15 cellular contexts compared by ENCODE assay signal in genomic region chr18:58666176-58666575, GRCh38. TPM values are rescaled to one million over a fixed set of nuclear protein-coding genes. Genes with fewer than 3 reads are reported as not detected.
A peak's percentile ranks its signal among the peaks of the same experiment; 100 is the strongest.
DNase-seq lines count a peak whose midpoint lies in the region; ATAC-seq and TF ChIP-seq lines count a peak whose summit lies in the region.
"Had no signal": no experiment of that assay in that cellular context is flagged by ENCODE, and none has a peak within 500 bp of the region (broad histone marks: within the 10 kb centered on the region; RNA-seq: fewer than 3 reads in every experiment).

No MANE protein-coding gene starts in this region.

- no peak for ATAC-seq in CD4-positive, alpha-beta T cell (ENCODE audit: poor library complexity)
- no peak for ATAC-seq in HG02852 (IDR thresholded peaks at IDR 0.05; ENCODE audit: unreplicated experiment)
- ATAC-seq: GM23338 had no signal

- peaks cover 2% of the 10 kb centered on the region for H3K36me3 Mint-ChIP-seq in activated T-helper 1 cell treated with anti-CD3 and anti-CD28 coated beads, Interleukin-12 subunit alpha, Interleukin-12 subunit beta, Interleukin-2, Interleukin-4 antibody, amounts not matched to agents 30 ng/mL and 10 ng/mL and 1 ng/mL, durations not matched to agents 14 hours and 24 hours and 36 hours (ENCODE audit: low read depth)
- H3K36me3 Mint-ChIP-seq in CD4-positive, alpha-beta T cell (ENCODE audit: low read depth) = no peaks in the 10 kb centered on the region

- no peaks in the 10 kb centered on the region for H3K9me3 Mint-ChIP-seq in activated T-helper 1 cell treated with anti-CD3 and anti-CD28 coated beads, Interleukin-12 subunit alpha, Interleukin-12 subunit beta, Interleukin-2, Interleukin-4 antibody, amounts not matched to agents 30 ng/mL and 10 ng/mL and 1 ng/mL, durations not matched to agents 14 hours and 24 hours and 36 hours
- no peaks in the 10 kb centered on the region for H3K9me3 Mint-ChIP-seq in CD4-positive, alpha-beta T cell
- H3K9me3 Mint-ChIP-seq: GM23338 had no signal

- TF ChIP-seq CTCF in CD4-positive, alpha-beta T cell (IDR thresholded peaks at IDR 0.05) = no peak

- intact Hi-C loops in activated T-helper 1 cell treated with anti-CD3 and anti-CD28 coated beads, Interleukin-12 subunit alpha, Interleukin-12 subunit beta, Interleukin-2, Interleukin-4 antibody, amounts not matched to agents 30 ng/mL and 10 ng/mL and 1 ng/mL, durations not matched to agents 14 hours and 24 hours and 36 hours (cut with micrococcal nuclease) = loop anchor here (10.0 kb wide), 1 partner anchor 621 kb away; the partner anchor contains the start of gene NEDD4L
- intact Hi-C loops in CD4-positive, alpha-beta T cell (cut with DNase I, micrococcal nuclease) = loop anchor here in 1 of 2 experiments (10.0 kb wide), 1 partner anchor 689 kb away; the partner anchor contains the start of gene LMAN1

- H3K4me1 Mint-ChIP-seq in activated T-helper 1 cell treated with anti-CD3 and anti-CD28 coated beads, Interleukin-12 subunit alpha, Interleukin-12 subunit beta, Interleukin-2, Interleukin-4 antibody, amounts not matched to agents 30 ng/mL and 10 ng/mL and 1 ng/mL, durations not matched to agents 14 hours and 24 hours and 36 hours (ENCODE audit: low read depth) = peaks cover 36% of the 10 kb centered on the region
- H3K4me1 Mint-ChIP-seq in CD4-positive, alpha-beta T cell (ENCODE audit: low read depth) = peaks cover 53% of the 10 kb centered on the region

- no peaks in the 10 kb centered on the region for H3K9me3 ChIP-seq in CD4-positive, alpha-beta T cell (ENCODE audit: control insufficient read depth, low read length)

- DNase-seq in AG20443 (ENCODE audit: low spot score) (peak; percentile 36), HCEC 1CT (peak; percentile 24), hepatic stellate cell (ENCODE audit: low spot score) (peak; percentile 40), NCI-H1694 (lab: John Stamatoyannopoulos, UW) (no peak)
- no peak for DNase-seq in activated T-helper 1 cell treated with anti-CD3 and anti-CD28 coated beads, Interleukin-12 subunit alpha, Interleukin-12 subunit beta, Interleukin-2, Interleukin-4 antibody, amounts not matched to agents 30 ng/mL and 10 ng/mL and 1 ng/mL, durations not matched to agents 14 hours and 24 hours and 36 hours (ENCODE audit: low spot score)
- DNase-seq in stimulated activated CD4-positive, alpha-beta T cell treated with anti-CD3 and anti-CD28 coated beads, Interleukin-4, amount 100 ng/mL, for 24 hours = no peak
- no peak for DNase-seq in CD4-positive, alpha-beta T cell
- DNase-seq: MM.1S, NCI-H1105 treated with DMSO at 0.1 percent for 48 hours, NCI-H1930, NCI-H510A treated with DMSO at 0.1 percent for 48 hours, SHP77 treated with DMSO at 0.1 percent for 48 hours had no signal

- no peak overlapping the region for H3K4me3 Mint-ChIP-seq in activated T-helper 1 cell treated with anti-CD3 and anti-CD28 coated beads, Interleukin-12 subunit alpha, Interleukin-12 subunit beta, Interleukin-2, Interleukin-4 antibody, amounts not matched to agents 30 ng/mL and 10 ng/mL and 1 ng/mL, durations not matched to agents 14 hours and 24 hours and 36 hours
- H3K4me3 Mint-ChIP-seq in CD4-positive, alpha-beta T cell = no peak overlapping the region
- H3K4me3 Mint-ChIP-seq: GM23338 had no signal

- POLR2A ChIA-PET in CD4-positive, alpha-beta T cell (lab: Charles Lee) = interaction anchor here (0.7 to 2.7 kb wide), 3 partner anchors 8 to 111 kb away, joined by 3 to 11 read pairs (median 4); no protein-coding TSS in a partner anchor

- no peaks in the 10 kb centered on the region for H3K27me3 ChIP-seq in CD4-positive, alpha-beta T cell (ENCODE audit: control insufficient read depth, insufficient read depth, low read length)

- peaks cover 2% of the 10 kb centered on the region for H3K27me3 Mint-ChIP-seq in activated T-helper 1 cell treated with anti-CD3 and anti-CD28 coated beads, Interleukin-12 subunit alpha, Interleukin-12 subunit beta, Interleukin-2, Interleukin-4 antibody, amounts not matched to agents 30 ng/mL and 10 ng/mL and 1 ng/mL, durations not matched to agents 14 hours and 24 hours and 36 hours (ENCODE audit: insufficient read depth)
- no peaks in the 10 kb centered on the region for H3K27me3 Mint-ChIP-seq in CD4-positive, alpha-beta T cell

- CTCF ChIA-PET in CD4-positive, alpha-beta T cell (lab: Charles Lee) = interaction anchor here (0.7 to 1.7 kb wide), 4 partner anchors 16 to 70 kb away, joined by 3 to 4 read pairs (median 3); no protein-coding TSS in a partner anchor

- H3K27ac ChIP-seq in CD4-positive, alpha-beta T cell (ENCODE audit: low read depth, low read length) = no peak overlapping the region
- H3K27ac ChIP-seq: KMS-11 had no signal

- peak overlapping the region; percentile 10 for H3K27ac Mint-ChIP-seq in activated T-helper 1 cell treated with anti-CD3 and anti-CD28 coated beads, Interleukin-12 subunit alpha, Interleukin-12 subunit beta, Interleukin-2, Interleukin-4 antibody, amounts not matched to agents 30 ng/mL and 10 ng/mL and 1 ng/mL, durations not matched to agents 14 hours and 24 hours and 36 hours
- no peak overlapping the region for H3K27ac Mint-ChIP-seq in CD4-positive, alpha-beta T cell
- H3K27ac Mint-ChIP-seq: GM23338 had no signal

RNA-seq across cellular contexts. Expression of gene MALT1, which starts 5.1 kb away (rescaled TPM):
- total RNA-seq in activated T-helper 1 cell treated with anti-CD3 and anti-CD28 coated beads, Interleukin-12 subunit alpha, Interleukin-12 subunit beta, Interleukin-2, Interleukin-4 antibody, amounts not matched to agents 30 ng/mL and 10 ng/mL and 1 ng/mL, durations not matched to agents 14 hours and 24 hours and 36 hours = 32.4 and 34.1 TPM in 2 replicates
- 10 to 100 TPM; 82.3 to 84.5 TPM for total RNA-seq in CD4-positive, alpha-beta T cell

RNA-seq across cellular contexts. Expression of gene ALPK2, which starts 37.3 kb away (rescaled TPM):
- 0.16 and 0.47 TPM in 2 replicates for total RNA-seq in activated T-helper 1 cell treated with anti-CD3 and anti-CD28 coated beads, Interleukin-12 subunit alpha, Interleukin-12 subunit beta, Interleukin-2, Interleukin-4 antibody, amounts not matched to agents 30 ng/mL and 10 ng/mL and 1 ng/mL, durations not matched to agents 14 hours and 24 hours and 36 hours
- total RNA-seq in CD4-positive, alpha-beta T cell = under 1 TPM; 0.25 TPM

Comparison
In these comparisons a context has a peak if more than half of its experiments do, and no peak if none do; other contexts are left out.
1. DNase-seq: peak in AG20443 (single experiment), HCEC 1CT (single experiment) and hepatic stellate cell (single experiment); none in activated T-helper 1 cell treated with anti-CD3 and anti-CD28 coated beads, Interleukin-12 subunit alpha, Interleukin-12 subunit beta, Interleukin-2, Interleukin-4 antibody, amounts not matched to agents 30 ng/mL and 10 ng/mL and 1 ng/mL, durations not matched to agents 14 hours and 24 hours and 36 hours (single experiment), stimulated activated CD4-positive, alpha-beta T cell treated with anti-CD3 and anti-CD28 coated beads, Interleukin-4, amount 100 ng/mL, for 24 hours (single experiment), CD4-positive, alpha-beta T cell (0 of 10) and NCI-H1694 (single experiment).